Comparison of ENCODE assay signal across 26 cellular contexts in genomic region chr6:125678601-125679000, GRCh38.
"Had no signal": no experiment of that assay in that cellular context is flagged by ENCODE, and none has a peak within 500 bp of the region (broad histone marks: within the 10 kb centered on the region; RNA-seq: fewer than 3 reads in every experiment).

No MANE protein-coding gene starts in this region.

- H3K27me3 ChIP-seq: SJSA1 had no signal

- H3K4me3 ChIP-seq: K562, SJSA1 had no signal

- H3K27ac ChIP-seq: SJSA1 had no signal

- ATAC-seq: activated CD4-positive, CD25-positive, alpha-beta regulatory T cell treated with anti-CD3 and anti-CD28 coated beads, Interleukin-2, amount 50 U/mL, for 24 hours; activated CD8-positive, alpha-beta T cell treated with anti-CD3 and anti-CD28 coated beads for 36 hours; activated T-cell treated with anti-CD3 and anti-CD28 coated beads, Interleukin-2, amount 50 U/mL, for 72 hours; K562; Panc1; SK-N-SH treated with all-trans-retinoic acid at 6 μM for 48 hours had no signal

- DNase-seq: activated CD4-positive, alpha-beta T cell treated with anti-CD3 and anti-CD28 coated beads for 4 hours; activated CD8-positive, alpha-beta memory T cell treated with anti-CD3 and anti-CD28 coated beads, Interleukin-2, amount 50 U/mL, for 4 hours; activated CD8-positive, alpha-beta T cell treated with anti-CD3 and anti-CD28 coated beads for 36 hours; activated gamma-delta T cell treated with Interleukin-2 at 50 U/mL for 16 hours; activated naive CD4-positive, alpha-beta T cell treated with anti-CD3 and anti-CD28 coated beads, Interleukin-2, amount 10 ng/mL, durations not matched to agents 7 days and 5 days; activated naive CD8-positive, alpha-beta T cell treated with anti-CD3 and anti-CD28 coated beads for 36 hours; activated T-cell treated with anti-CD3 and anti-CD28 coated beads, Interleukin-2, amount 50 U/mL, for 72 hours; Karpas-422; MM.1S; NCI-H1105; NCI-H1436 treated with DMSO at 0.1 percent for 48 hours; NCI-H187; NCI-H2081; NCI-H2227 treated with DMSO at 0.1 percent for 48 hours; NCI-H446 treated with DMSO at 0.1 percent for 48 hours; NCI-H526 treated with DMSO at 0.1 percent for 48 hours; NK-92 treated with Interleukin-12 subunit alpha and Interleukin-12 subunit beta, amount 100 ng/mL, for 24 hours; OCI-M1; RPMI8226; SHP77; SW 1271 had no signal

- H3K9me3 ChIP-seq: SJSA1 had no signal

- H3K4me1 ChIP-seq: SJSA1 had no signal

- H3K36me3 ChIP-seq: SJSA1 had no signal
